8 cellular contexts compared by ENCODE assay signal in genomic region chr16:58487566-58488351, GRCh38. TPM values are rescaled to one million over a fixed set of nuclear protein-coding genes. Genes with fewer than 3 reads are reported as not detected.
DNase-seq lines count a peak whose midpoint lies in the region; ATAC-seq, FAIRE-seq and TF ChIP-seq lines count a peak whose summit lies in the region.

No MANE protein-coding gene starts in this region.

- ATAC-seq in GM18909 (IDR thresholded peaks at IDR 0.05; ENCODE audit: poor library complexity, unreplicated experiment) (peak; percentile 82), omental fat pad (ENCODE audit: low FRiP score) (peak; percentile 82)

- no peak overlapping the region for H3K4me3 ChIP-seq in fibroblast of villous mesenchyme (ENCODE audit: low read depth, low read length)

- no peaks in the 10 kb centered on the region for H3K36me3 Mint-ChIP-seq in activated T-helper 2 cell treated with anti-CD3 and anti-CD28 coated beads, Interferon-gamma antibody, Interleukin-2, Interleukin-4, amounts not matched to agents 10 μg/mL and 5 μg/mL and 100 μg/mL, durations not matched to agents 14 hours and 24 hours and 36 hours (ENCODE audit: low read depth)

- peaks cover 4% of the 10 kb centered on the region for H3K27me3 Mint-ChIP-seq in activated T-helper 2 cell treated with anti-CD3 and anti-CD28 coated beads, Interferon-gamma antibody, Interleukin-2, Interleukin-4, amounts not matched to agents 10 μg/mL and 5 μg/mL and 100 μg/mL, durations not matched to agents 14 hours and 24 hours and 36 hours (ENCODE audit: low read depth)

- H3K27ac Mint-ChIP-seq in activated T-helper 2 cell treated with anti-CD3 and anti-CD28 coated beads, Interferon-gamma antibody, Interleukin-2, Interleukin-4, amounts not matched to agents 10 μg/mL and 5 μg/mL and 100 μg/mL, durations not matched to agents 14 hours and 24 hours and 36 hours: no peak overlapping the region

- intact Hi-C loops in activated T-helper 2 cell treated with anti-CD3 and anti-CD28 coated beads, Interferon-gamma antibody, Interleukin-2, Interleukin-4, amounts not matched to agents 10 μg/mL and 5 μg/mL and 100 μg/mL, durations not matched to agents 14 hours and 24 hours and 36 hours (cut with micrococcal nuclease): loop anchor here (1.0 kb wide), 1 partner anchor 151 kb away; no protein-coding TSS in a partner anchor

- TF ChIP-seq CTCF in fibroblast of villous mesenchyme (IDR thresholded peaks at IDR 0.05; ENCODE audit: insufficient read depth, low read depth, low read length) (peak; percentile 85), omental fat pad (IDR thresholded peaks at IDR 0.05) (peak in 1 of 3 donors; percentile 95)

- peak; percentile 93 for DNase-seq in AG20443 (ENCODE audit: low spot score)
- peak; percentile 77 for DNase-seq in HuH-7 (ENCODE audit: low spot score)
- DNase-seq in RCC 7860 (ENCODE audit: low spot score): peak; percentile 53
- peak; percentile 50 for DNase-seq in activated T-helper 2 cell treated with anti-CD3 and anti-CD28 coated beads, Interferon-gamma antibody, Interleukin-2, Interleukin-4, amounts not matched to agents 10 μg/mL and 5 μg/mL and 100 μg/mL, durations not matched to agents 14 hours and 24 hours and 36 hours (ENCODE audit: low spot score)
- peak; percentile 74 for DNase-seq in fibroblast of villous mesenchyme (ENCODE audit: low read depth)
- DNase-seq in omental fat pad (ENCODE audit: low spot score): peak; percentile 71
- DNase-seq in superior temporal gyrus (ENCODE audit: extremely low spot score): peak; percentile 86

- H3K9me3 Mint-ChIP-seq in activated T-helper 2 cell treated with anti-CD3 and anti-CD28 coated beads, Interferon-gamma antibody, Interleukin-2, Interleukin-4, amounts not matched to agents 10 μg/mL and 5 μg/mL and 100 μg/mL, durations not matched to agents 14 hours and 24 hours and 36 hours: no peaks in the 10 kb centered on the region

- FAIRE-seq in RCC 7860 (lab: Jason Lieb, UNC): no peak

- H3K4me1 Mint-ChIP-seq in activated T-helper 2 cell treated with anti-CD3 and anti-CD28 coated beads, Interferon-gamma antibody, Interleukin-2, Interleukin-4, amounts not matched to agents 10 μg/mL and 5 μg/mL and 100 μg/mL, durations not matched to agents 14 hours and 24 hours and 36 hours (ENCODE audit: low read depth): no peaks in the 10 kb centered on the region

- no peak overlapping the region for H3K4me3 Mint-ChIP-seq in activated T-helper 2 cell treated with anti-CD3 and anti-CD28 coated beads, Interferon-gamma antibody, Interleukin-2, Interleukin-4, amounts not matched to agents 10 μg/mL and 5 μg/mL and 100 μg/mL, durations not matched to agents 14 hours and 24 hours and 36 hours (ENCODE audit: low read depth)

RNA-seq across cellular contexts. Expression of gene NDRG4, which starts 12.2 kb away (rescaled TPM):
- 3.1 and 3.6 TPM in 2 replicates for total RNA-seq in activated T-helper 2 cell treated with anti-CD3 and anti-CD28 coated beads, Interferon-gamma antibody, Interleukin-2, Interleukin-4, amounts not matched to agents 10 μg/mL and 5 μg/mL and 100 μg/mL, durations not matched to agents 14 hours and 24 hours and 36 hours
- total RNA-seq in fibroblast of villous mesenchyme (8.6 and 15.1 TPM in 2 replicates), omental fat pad (10 to 100 TPM in 3 of 4 donors, 1 to 10 TPM in 1; 9.5 to 47.0 (median 21.3) TPM)

RNA-seq across cellular contexts. Expression of gene SETD6, which starts 27.6 kb away (rescaled TPM):
- total RNA-seq in activated T-helper 2 cell treated with anti-CD3 and anti-CD28 coated beads, Interferon-gamma antibody, Interleukin-2, Interleukin-4, amounts not matched to agents 10 μg/mL and 5 μg/mL and 100 μg/mL, durations not matched to agents 14 hours and 24 hours and 36 hours: 24.4 and 24.7 TPM in 2 replicates
- total RNA-seq in fibroblast of villous mesenchyme: 8.2 and 8.7 TPM in 2 replicates
- 10 to 100 TPM; 16.0 to 37.2 (median 19.0) TPM for total RNA-seq in omental fat pad
